ENCODE assay signal across 4 cellular contexts in genomic region chr12:75959060-75959459, GRCh38.
TF ChIP-seq lines count a peak whose summit lies in the region.

No MANE protein-coding gene starts in this region.

TF ChIP-seq in SK-N-SH, 30 proteins besides CTCF, POLR2A, EP300 and RAD21 (continues in another document):
- TF ChIP-seq REST (IDR thresholded peaks at IDR 0.05; ENCODE audit: low read depth, low read length) (no peak), RCOR1 (IDR thresholded peaks at IDR 0.05; ENCODE audit: low read length) (no peak), MAX (IDR thresholded peaks at IDR 0.05; ENCODE audit: low read depth) (no peak), POLR2AphosphoS5 (IDR thresholded peaks at IDR 0.05; ENCODE audit: low read depth, low read length) (no peak), FOXJ3 (CRISPR knock-in tag; IDR thresholded peaks at IDR 0.05) (no peak), JUND (IDR thresholded peaks at IDR 0.05) (no peak), EZH2phosphoT487 (IDR thresholded peaks at IDR 0.05; ENCODE audit: borderline replicate concordance, low read depth) (no peak), ZBTB33 (IDR thresholded peaks at IDR 0.05; ENCODE audit: borderline replicate concordance, low read depth) (no peak)

TF ChIP-seq in SK-N-SH treated with all-trans-retinoic acid at 6 μM for 48 hours, 23 proteins besides CTCF, POLR2A, EP300 and RAD21 (continued from another document):
- TF ChIP-seq TSHZ2 (CRISPR knock-in tag; IDR thresholded peaks at IDR 0.05), result no peak
TF ChIP-seq in SK-N-SH treated with all-trans-retinoic acid at 6 μM for 48 hours: peak in this region for 0.

TF ChIP-seq in IMR-90, 13 proteins besides CTCF, POLR2A, EP300 and RAD21 (continued from another document):
- TF ChIP-seq RFX5 (IDR thresholded peaks at IDR 0.05; ENCODE audit: low read depth, low read length) (no peak), MAFK (IDR thresholded peaks at IDR 0.05; ENCODE audit: low read depth, low read length) (no peak), BHLHE40 (IDR thresholded peaks at IDR 0.05; ENCODE audit: low read depth, low read length) (no peak), CEBPB (IDR thresholded peaks at IDR 0.05; ENCODE audit: low read depth, low read length) (no peak), ELK1 (IDR thresholded peaks at IDR 0.05; ENCODE audit: borderline replicate concordance, low read depth, low read length) (no peak), FOS (IDR thresholded peaks at IDR 0.05; ENCODE audit: low read depth, low read length) (no peak), RCOR1 (IDR thresholded peaks at IDR 0.05; ENCODE audit: insufficient replicate concordance, low read length) (no peak), MXI1 (IDR thresholded peaks at IDR 0.05; ENCODE audit: borderline replicate concordance, low read depth, low read length) (no peak), SMC3 (IDR thresholded peaks at IDR 0.05; ENCODE audit: low read depth, low read length) (no peak), CHD1 (IDR thresholded peaks at IDR 0.05; ENCODE audit: low read depth, low read length) (no peak), USF2 (IDR thresholded peaks at IDR 0.05; ENCODE audit: low read depth, low read length) (no peak), NFE2L2 (IDR thresholded peaks at IDR 0.05; ENCODE audit: low read depth, low read length) (no peak)

TF ChIP-seq in HEK293T, 16 proteins besides CTCF, POLR2A, EP300 and RAD21 (continued from another document):
- TF ChIP-seq PKNOX1 (IDR thresholded peaks at IDR 0.05) (no peak), ARNT (IDR thresholded peaks at IDR 0.05) (no peak), FOXM1 (IDR thresholded peaks at IDR 0.05; ENCODE audit: borderline replicate concordance) (no peak), ZNF384 (IDR thresholded peaks at IDR 0.05) (no peak)
